In genomic region chr7:157432957-157433576, GRCh38 we compare ENCODE assay signal across 8 cellular contexts.
A peak's percentile ranks its signal among the peaks of the same experiment; 100 is the strongest.
DNase-seq lines count a peak whose midpoint lies in the region; ATAC-seq and TF ChIP-seq lines count a peak whose summit lies in the region.

No MANE protein-coding gene starts in this region.

- ATAC-seq in GM21515 (IDR thresholded peaks at IDR 0.05; ENCODE audit: unreplicated experiment): peak; percentile 47
- ATAC-seq in naive B cell (ENCODE audit: low read depth in 2 of 2): no peak
- no peak for ATAC-seq in HG03135 (IDR thresholded peaks at IDR 0.05; ENCODE audit: unreplicated experiment)

- H3K9me3 Mint-ChIP-seq in endothelial cell (ENCODE audit: unreplicated experiment) (no peaks in the 10 kb centered on the region), naive B cell (peaks cover 0 to 4% (median 0%) of the 10 kb centered on the region in 7 donors)

- H3K27me3 Mint-ChIP-seq in endothelial cell (ENCODE audit: unreplicated experiment): peaks cover 11% of the 10 kb centered on the region
- peaks cover 0 to 6% (median 4%) of the 10 kb centered on the region in 3 donors for H3K27me3 Mint-ChIP-seq in naive B cell

- peak overlapping the region; percentile 52 for H3K27ac Mint-ChIP-seq in endothelial cell (ENCODE audit: unreplicated experiment)
- peak overlapping the region in 2 of 6 donors; percentile 11 to 73 for H3K27ac Mint-ChIP-seq in naive B cell

- DNase-seq in AG10803 (ENCODE audit: low read depth) (peak; percentile 20), NCI-H345 treated with DMSO at 0.1 percent for 48 hours (lab: John Stamatoyannopoulos, UW; ENCODE audit: unreplicated experiment) (peak; percentile 34), endothelial cell (ENCODE audit: low spot score) (peak; percentile 38), naive B cell (no peak), superior temporal gyrus (ENCODE audit: extremely low spot score) (peak; percentile 68)
- DNase-seq in activated CD8-positive, alpha-beta memory T cell treated with anti-CD3 and anti-CD28 coated beads for 24 hours: peak; percentile 80

- TF ChIP-seq CTCF in AG10803 (conservative IDR thresholded peaks at IDR 0.05; ENCODE audit: low read length): peak; percentile 67
- TF ChIP-seq CTCF in endothelial cell (IDR thresholded peaks at IDR 0.05; ENCODE audit: unreplicated experiment): peak; percentile 70

- H3K4me1 Mint-ChIP-seq in endothelial cell (ENCODE audit: unreplicated experiment) (peaks cover 10% of the 10 kb centered on the region), naive B cell (peaks cover 9 to 18% (median 15%) of the 10 kb centered on the region in 3 donors)

- H3K36me3 Mint-ChIP-seq in endothelial cell (ENCODE audit: low read depth, unreplicated experiment) (peaks cover 17% of the 10 kb centered on the region), naive B cell (no peaks in the 10 kb centered on the region)

- H3K4me3 Mint-ChIP-seq in endothelial cell (ENCODE audit: unreplicated experiment): peak overlapping the region; percentile 47
- peak overlapping the region in 5 of 8 donors; percentile 37 to 75 (median 57) for H3K4me3 Mint-ChIP-seq in naive B cell

- H3K4me3 ChIP-seq in AG10803 (ENCODE audit: low read length): peak overlapping the region; percentile 40
